In the genomic region with DNA sequence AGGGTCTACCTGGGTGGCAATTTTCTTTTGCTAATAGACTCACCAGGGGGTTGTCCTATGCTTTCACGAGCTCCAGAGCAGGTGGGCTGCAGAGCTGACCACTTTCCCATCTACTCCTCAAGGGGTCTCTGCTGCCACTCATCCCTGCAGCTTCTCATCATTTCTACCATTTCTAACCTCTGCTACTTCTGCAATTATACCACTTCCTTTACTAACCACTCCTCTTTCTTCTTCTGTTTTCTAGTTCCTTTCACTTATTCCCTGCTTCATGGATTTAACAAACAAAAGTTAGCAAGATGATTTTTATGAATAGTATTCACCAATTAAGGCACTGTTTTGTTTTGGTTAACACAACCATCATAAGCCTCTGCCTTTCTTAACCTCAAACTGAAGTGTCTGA, we compare ENCODE assay signal across 18 cellular contexts.
"Had no signal": no experiment of that assay in that cellular context is flagged by ENCODE, and none has a peak within 500 bp of the region (broad histone marks: within the 10 kb centered on the region; RNA-seq: fewer than 3 reads in every experiment).

No MANE protein-coding gene starts in this region.

- H3K9ac ChIP-seq: parathyroid adenoma had no signal

- H3K27ac Mint-ChIP-seq: activated CD8-positive, alpha-beta T cell treated with anti-CD3 and anti-CD28 coated beads for 36 hours; activated naive CD4-positive, alpha-beta T cell treated with anti-CD3 and anti-CD28 coated beads, Interleukin-2, amount 50 U/mL, for 72 hours; naive thymus-derived CD8-positive, alpha-beta T cell; WTC11 had no signal

- H3K27me3 ChIP-seq: colonic mucosa, esophagus muscularis mucosa, left lung had no signal

- H3K27ac ChIP-seq: colonic mucosa, esophagus muscularis mucosa, left lung, neutrophil, parathyroid adenoma had no signal

- H2AFZ ChIP-seq: parathyroid adenoma had no signal

- H3K36me3 Mint-ChIP-seq: activated naive CD4-positive, alpha-beta T cell treated with anti-CD3 and anti-CD28 coated beads, Interleukin-2, amount 50 U/mL, for 72 hours; naive thymus-derived CD8-positive, alpha-beta T cell; WTC11 had no signal

- DNase-seq: activated CD4-positive, alpha-beta T cell treated with anti-CD3 and anti-CD28 coated beads for 4 hours; activated CD8-positive, alpha-beta T cell treated with anti-CD3 and anti-CD28 coated beads for 36 hours; activated effector memory CD4-positive, alpha-beta T cell treated with anti-CD3 and anti-CD28 coated beads, Interleukin-2, amount 50 U/mL, for 16 hours; activated T-cell treated with anti-CD3 and anti-CD28 coated beads, Interleukin-2, amount 50 U/mL, for 48 hours; caudate nucleus; colonic mucosa; hippocampal formation; left lung; mammary epithelial cell; mucosa of descending colon; stimulated activated CD4-positive, alpha-beta T cell treated with anti-CD3 and anti-CD28 coated beads, Interleukin-12 subunit alpha, Interleukin-12 subunit beta, amount 100 ng/mL, for 4 hours; stimulated activated CD4-positive, alpha-beta T cell treated with anti-CD3 and anti-CD28 coated beads, Interleukin-2, amount 100 ng/mL, for 24 hours had no signal

- H3K36me3 ChIP-seq: colonic mucosa, esophagus muscularis mucosa, left lung, neutrophil had no signal

- H3K4me3 Mint-ChIP-seq: activated CD8-positive, alpha-beta T cell treated with anti-CD3 and anti-CD28 coated beads for 36 hours; naive thymus-derived CD8-positive, alpha-beta T cell; WTC11 had no signal

- H3K4me3 ChIP-seq: colonic mucosa, esophagus muscularis mucosa, left lung, mucosa of descending colon had no signal

- H3K9me3 Mint-ChIP-seq: activated CD8-positive, alpha-beta T cell treated with anti-CD3 and anti-CD28 coated beads for 36 hours; activated naive CD4-positive, alpha-beta T cell treated with anti-CD3 and anti-CD28 coated beads, Interleukin-2, amount 50 U/mL, for 72 hours; naive thymus-derived CD8-positive, alpha-beta T cell had no signal

- H3K9me3 ChIP-seq: colonic mucosa, esophagus muscularis mucosa, left lung, mucosa of descending colon, neutrophil had no signal

- H3K4me1 ChIP-seq: colonic mucosa, left lung, parathyroid adenoma had no signal

- ATAC-seq: activated CD8-positive, alpha-beta T cell treated with anti-CD3 and anti-CD28 coated beads for 36 hours; activated naive CD4-positive, alpha-beta T cell treated with anti-CD3 and anti-CD28 coated beads, Interleukin-2, amount 50 U/mL, for 72 hours; left lung; mucosa of descending colon; naive thymus-derived CD8-positive, alpha-beta T cell; WTC11 had no signal
